Comparison of ENCODE assay signal across 10 cellular contexts in the genomic region with DNA sequence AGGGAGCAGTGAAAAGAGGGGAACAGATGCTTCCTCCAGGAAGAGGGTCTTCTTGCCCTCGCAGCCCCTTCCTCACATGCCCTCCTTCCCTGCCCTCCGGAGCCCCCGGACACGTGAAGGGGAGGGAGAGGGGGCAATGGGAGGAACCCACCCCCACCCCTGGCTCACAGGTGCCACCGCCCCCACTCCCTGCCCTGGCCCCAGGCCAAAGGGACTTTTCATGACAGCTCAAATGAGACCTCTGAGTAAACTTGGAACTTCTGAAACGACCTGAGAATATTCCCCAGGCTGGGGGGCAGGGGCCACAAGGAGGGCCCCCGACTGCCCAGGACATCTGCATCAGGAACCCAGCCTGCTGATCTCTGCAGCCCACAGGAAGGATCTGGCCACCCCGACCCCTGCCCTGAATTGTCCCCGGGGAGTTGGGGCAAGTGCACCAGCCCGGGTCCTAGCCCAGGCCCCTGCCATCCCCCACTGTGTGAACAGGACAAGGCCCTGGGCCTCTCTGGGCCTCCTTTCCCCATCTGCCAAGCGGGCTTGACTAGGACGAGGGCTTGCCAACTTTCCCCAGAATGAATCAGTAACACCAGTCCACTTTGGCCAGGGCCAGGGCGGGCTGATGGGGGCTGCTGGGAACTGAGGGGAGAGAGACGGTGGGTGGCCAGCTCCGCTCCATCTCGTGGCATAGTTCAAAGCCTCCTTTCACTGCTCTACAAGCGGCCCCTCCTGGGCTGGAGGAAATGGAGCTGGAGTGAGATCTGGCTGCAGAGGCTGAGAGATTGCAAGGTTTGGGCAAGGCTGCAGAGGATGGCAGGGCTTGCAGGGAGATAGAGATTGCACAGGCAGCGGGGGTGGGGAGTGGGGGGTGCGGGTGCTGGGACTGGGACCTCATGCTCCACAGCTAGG. TPM values are rescaled to one million over a fixed set of nuclear protein-coding genes. Genes with fewer than 3 reads are reported as not detected.
A peak's percentile ranks its signal among the peaks of the same experiment; 100 is the strongest.
DNase-seq lines count a peak whose midpoint lies in the region; ATAC-seq and TF ChIP-seq lines count a peak whose summit lies in the region.
"Had no signal": no experiment of that assay in that cellular context is flagged by ENCODE, and none has a peak within 500 bp of the region (broad histone marks: within the 10 kb centered on the region; RNA-seq: fewer than 3 reads in every experiment).

No MANE protein-coding gene starts in this region.

- peak overlapping the region; percentile 30 for H2AFZ ChIP-seq in ACC112 (ENCODE audit: low read length, unreplicated experiment)

- peaks cover 49% of the 10 kb centered on the region for H3K4me1 ChIP-seq in ACC112 (ENCODE audit: control insufficient read depth, insufficient read depth, low read length, unreplicated experiment)

- H3K79me2 ChIP-seq in ACC112 (ENCODE audit: control insufficient read depth, insufficient read depth, low read length, unreplicated experiment), result no peaks in the 10 kb centered on the region

- H3K4me3 ChIP-seq in ACC112 (ENCODE audit: low read depth, low read length), result no peak overlapping the region

- H3K9me3 Mint-ChIP-seq in nephron, result peaks cover 3% of the 10 kb centered on the region

- H3K4me1 Mint-ChIP-seq in nephron, result peaks cover 37% of the 10 kb centered on the region

- no peaks in the 10 kb centered on the region for H3K36me3 ChIP-seq in ACC112 (ENCODE audit: insufficient read depth, low read length)

- no peak overlapping the region for H3K27ac ChIP-seq in ACC112 (ENCODE audit: low read depth, low read length)

- no peaks in the 10 kb centered on the region for H3K27me3 ChIP-seq in ACC112 (ENCODE audit: insufficient read depth, low read length)

- no peaks in the 10 kb centered on the region for H3K36me3 Mint-ChIP-seq in nephron (ENCODE audit: low read depth)

- peaks cover 6% of the 10 kb centered on the region for H3K27me3 Mint-ChIP-seq in nephron (ENCODE audit: low read depth)

- peak; percentile 91 to 93 for DNase-seq in activated T-cell treated with anti-CD3 and anti-CD28 coated beads, Interleukin-2, amount 50 U/mL, for 48 hours
- DNase-seq in islet precursor cell, result no peak
- DNase-seq in globus pallidus (ENCODE audit: low spot score), result no peak
- DNase-seq in A172 (ENCODE audit: low spot score), result no peak
- DNase-seq: glutamatergic neuron, posterior cingulate gyrus had no signal

- ATAC-seq in HG03432 (IDR thresholded peaks at IDR 0.05; ENCODE audit: unreplicated experiment) (peak; percentile 19), GM21390 (IDR thresholded peaks at IDR 0.05; ENCODE audit: unreplicated experiment) (no peak)

- H3K4me3 Mint-ChIP-seq in nephron, result no peak overlapping the region

- H3K27ac Mint-ChIP-seq in nephron, result peak overlapping the region in 2 of 3 experiments; percentile 51 to 76

- no peak for TF ChIP-seq CTCF in nephron (IDR thresholded peaks at IDR 0.05; ENCODE audit: unreplicated experiment in 3 of 3)

RNA-seq across cellular contexts. Expression of gene IL21R, which starts 3.8 kb away (rescaled TPM):
- total RNA-seq in A172 (2014; rRNA removed; shearing (Covaris generic)), result 1.3 and 6.6 TPM in 2 replicates

Comparison
In these comparisons a context has a peak if more than half of its experiments do, and no peak if none do; other contexts are left out.
1. DNase-seq: peak in activated T-cell treated with anti-CD3 and anti-CD28 coated beads, Interleukin-2, amount 50 U/mL, for 48 hours (2 of 2); none in islet precursor cell (single experiment), globus pallidus (single experiment) and A172 (single experiment).